Comparison of ENCODE assay signal across 10 cellular contexts in the genomic region with DNA sequence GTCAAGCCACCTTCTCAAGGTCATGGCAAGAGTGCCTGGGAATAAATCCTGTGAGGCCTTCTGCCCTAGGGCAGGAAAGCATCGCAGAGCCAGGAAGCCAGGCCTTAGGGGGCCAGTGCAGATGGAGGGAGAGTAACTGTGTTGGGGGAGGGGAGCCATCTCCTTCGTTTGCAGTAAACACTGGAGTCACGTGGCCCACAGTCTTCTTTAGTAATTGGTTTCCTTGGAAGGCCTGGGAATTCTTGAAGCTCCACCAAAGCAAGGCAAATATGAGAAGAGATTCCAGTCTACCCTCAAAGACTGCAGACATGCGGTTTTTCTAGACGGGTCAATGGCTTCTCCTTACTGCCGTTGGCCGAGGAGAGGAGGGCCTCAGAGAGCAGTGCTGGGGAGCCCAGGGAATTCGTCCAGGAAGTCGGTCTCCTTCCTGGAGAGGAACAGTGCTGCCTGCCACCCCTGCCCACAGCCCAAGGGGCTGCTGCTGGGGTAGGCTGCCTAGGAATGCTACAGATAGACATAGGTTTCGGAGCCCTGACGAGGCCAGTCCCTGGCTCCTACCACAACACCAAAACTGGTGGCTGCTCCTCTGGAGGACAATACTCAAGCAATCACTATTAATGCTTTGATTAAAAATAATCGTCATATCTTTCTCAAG. TPM values are rescaled to one million over a fixed set of nuclear protein-coding genes. Genes with fewer than 3 reads are reported as not detected.
DNase-seq lines count a peak whose midpoint lies in the region; TF ChIP-seq lines count a peak whose summit lies in the region.
"Had no signal": no experiment of that assay in that cellular context is flagged by ENCODE, and none has a peak within 500 bp of the region (broad histone marks: within the 10 kb centered on the region; RNA-seq: fewer than 3 reads in every experiment).

No MANE protein-coding gene starts in this region.

- no peak for TF ChIP-seq EP300 in suprapubic skin (IDR thresholded peaks at IDR 0.05)

- peaks cover 10% of the 10 kb centered on the region for H3K36me3 ChIP-seq in suprapubic skin

- WGBS in suprapubic skin = 61% methylated on average over 9 of the region's 12 CpGs

- H3K4me1 ChIP-seq in suprapubic skin = peaks cover 79% of the 10 kb centered on the region

- no peak overlapping the region for H3K4me3 Mint-ChIP-seq in activated naive CD4-positive, alpha-beta T cell treated with anti-CD3 and anti-CD28 coated beads, Interleukin-2, amount 10 ng/mL, durations not matched to agents 7 days and 5 days

- no peak for DNase-seq in activated naive CD4-positive, alpha-beta T cell treated with anti-CD3 and anti-CD28 coated beads, Interleukin-2, amount 10 ng/mL, durations not matched to agents 7 days and 5 days
- no peak for DNase-seq in activated naive CD4-positive, alpha-beta T cell treated with anti-CD3 and anti-CD28 coated beads, Interleukin-2, amount 50 U/mL, for 16 hours
- DNase-seq in astrocyte of the cerebellum (ENCODE audit: low read depth) (peak; percentile 66), islet precursor cell (peak; percentile 88), suprapubic skin (ENCODE audit: low spot score in 2 of 2) (no peak), GM19238 (ENCODE audit: insufficient read length, low spot score) (no peak), NK-92 (lab: John Stamatoyannopoulos, UW; ENCODE audit: unreplicated experiment) (no peak), pons (ENCODE audit: low spot score) (no peak)
- DNase-seq: cortex of kidney, posterior cingulate gyrus had no signal

- CTCF ChIA-PET in activated naive CD4-positive, alpha-beta T cell treated with anti-CD3 and anti-CD28 coated beads, Interleukin-2, amount 10 ng/mL, durations not matched to agents 7 days and 5 days (lab: Charles Lee) = interaction anchor here (1.1 kb wide), 1 partner anchor 39 kb away, joined by 3 read pairs; no protein-coding TSS in a partner anchor

- no peak for TF ChIP-seq CTCF in astrocyte of the cerebellum (IDR thresholded peaks at IDR 0.05; ENCODE audit: low read depth, low read length, missing control alignments)
- no peak for TF ChIP-seq CTCF in suprapubic skin (IDR thresholded peaks at IDR 0.05)

- peaks cover 22% of the 10 kb centered on the region for H3K36me3 Mint-ChIP-seq in activated naive CD4-positive, alpha-beta T cell treated with anti-CD3 and anti-CD28 coated beads, Interleukin-2, amount 10 ng/mL, durations not matched to agents 7 days and 5 days

- H3K9me3 ChIP-seq in suprapubic skin = no peaks in the 10 kb centered on the region

- peak overlapping the region; percentile 65 for H3K27ac Mint-ChIP-seq in activated naive CD4-positive, alpha-beta T cell treated with anti-CD3 and anti-CD28 coated beads, Interleukin-2, amount 10 ng/mL, durations not matched to agents 7 days and 5 days

- peak overlapping the region; percentile 3 for H3K27ac ChIP-seq in suprapubic skin

- peaks cover 68% of the 10 kb centered on the region for H3K4me1 Mint-ChIP-seq in activated naive CD4-positive, alpha-beta T cell treated with anti-CD3 and anti-CD28 coated beads, Interleukin-2, amount 10 ng/mL, durations not matched to agents 7 days and 5 days

- no peaks in the 10 kb centered on the region for H3K27me3 ChIP-seq in suprapubic skin

- in situ Hi-C loops in astrocyte of the cerebellum (cut with HindIII; ENCODE audit: low sequenced_read_pairs) = no loop called here

- no peaks in the 10 kb centered on the region for H3K27me3 Mint-ChIP-seq in activated naive CD4-positive, alpha-beta T cell treated with anti-CD3 and anti-CD28 coated beads, Interleukin-2, amount 10 ng/mL, durations not matched to agents 7 days and 5 days

- no peak for TF ChIP-seq POLR2A in suprapubic skin (IDR thresholded peaks at IDR 0.05)

- H3K4me3 ChIP-seq in astrocyte of the cerebellum (ENCODE audit: low read depth, low read length) (no peak overlapping the region), suprapubic skin (no peak overlapping the region)

- H3K9me3 Mint-ChIP-seq in activated naive CD4-positive, alpha-beta T cell treated with anti-CD3 and anti-CD28 coated beads, Interleukin-2, amount 10 ng/mL, durations not matched to agents 7 days and 5 days = no peaks in the 10 kb centered on the region

RNA-seq across cellular contexts. Expression of gene ANP32A, which starts 30.6 kb away (rescaled TPM):
- 100 to 1,000 TPM in 1 of 4 donors, 10 to 100 TPM in 3; 25.5 to 101 (median 31.3) TPM for total RNA-seq in suprapubic skin

Comparison
In these comparisons a context has a peak if more than half of its experiments do, and no peak if none do; other contexts are left out.
1. DNase-seq: peak in astrocyte of the cerebellum (single experiment) and islet precursor cell (single experiment); none in activated naive CD4-positive, alpha-beta T cell treated with anti-CD3 and anti-CD28 coated beads, Interleukin-2, amount 10 ng/mL, durations not matched to agents 7 days and 5 days (single experiment), activated naive CD4-positive, alpha-beta T cell treated with anti-CD3 and anti-CD28 coated beads, Interleukin-2, amount 50 U/mL, for 16 hours (single experiment), suprapubic skin (0 of 2), GM19238 (single experiment), NK-92 (single experiment) and pons (single experiment).